In genomic region chr6:69487688-69488087, GRCh38 we compare ENCODE assay signal across 12 cellular contexts.
A peak's percentile ranks its signal among the peaks of the same experiment; 100 is the strongest.
DNase-seq lines count a peak whose midpoint lies in the region; ATAC-seq, FAIRE-seq and TF ChIP-seq lines count a peak whose summit lies in the region.
"Had no signal": no experiment of that assay in that cellular context is flagged by ENCODE, and none has a peak within 500 bp of the region (broad histone marks: within the 10 kb centered on the region; RNA-seq: fewer than 3 reads in every experiment).

No MANE protein-coding gene starts in this region.

- no peak overlapping the region for H3K4me3 ChIP-seq in GM06990 (replicated peaks; ENCODE audit: low read depth, low read length)
- H3K4me3 ChIP-seq in NB4 (ENCODE audit: low read depth, low read length), result no peak overlapping the region
- H3K4me3 ChIP-seq in K562, result no peak overlapping the region

- H3K9me3 ChIP-seq in K562 (replicated peaks; ENCODE audit: control insufficient read depth, insufficient read depth, low read depth, low read length), result no peaks in the 10 kb centered on the region
- H3K9me3 ChIP-seq: neutrophil had no signal

- intact Hi-C loops in K562 (cut with micrococcal nuclease), result no loop called here

- ATAC-seq in K562 (no peak), HG02588 (IDR thresholded peaks at IDR 0.05; ENCODE audit: unreplicated experiment) (no peak)

- no peak overlapping the region for H3K4me2 ChIP-seq in K562 (ENCODE audit: insufficient read depth, low read length)

- no peaks in the 10 kb centered on the region for H4K20me1 ChIP-seq in K562 (replicated peaks; ENCODE audit: control insufficient read depth, insufficient read depth, low read length)

- no peaks in the 10 kb centered on the region for H3K27me3 ChIP-seq in GM06990 (replicated peaks; ENCODE audit: control insufficient read depth, insufficient read depth, low read length)
- H3K27me3 ChIP-seq in K562 (ENCODE audit: control insufficient read depth in 2 of 2, insufficient read depth in 2 of 2, low read length in 2 of 2), result no peaks in the 10 kb centered on the region
- H3K27me3 ChIP-seq: neutrophil had no signal

- no peak for TF ChIP-seq EP300 in K562 (IDR thresholded peaks at IDR 0.05; ENCODE audit: low read length)

- TF ChIP-seq POLR2A in NB4 (IDR thresholded peaks at IDR 0.05; ENCODE audit: extremely low read depth, insufficient read length) (no peak), K562 (conservative IDR thresholded peaks at IDR 0.05) (no peak)

- TF ChIP-seq CTCF in 22Rv1 (IDR thresholded peaks at IDR 0.05), result peak; percentile 69
- TF ChIP-seq CTCF in GM06990 (IDR thresholded peaks at IDR 0.05; ENCODE audit: insufficient read depth, low read length, poor library complexity, severe bottlenecking), result peak; percentile 50
- peak; percentile 46 for TF ChIP-seq CTCF in NB4 (IDR thresholded peaks at IDR 0.05; ENCODE audit: low read depth, low read length)
- peak in 1 of 3 experiments; percentile 47; a peak in 2 of 6 replicates for TF ChIP-seq CTCF in K562 (IDR thresholded peaks at IDR 0.05 in 2 of 3, conservative IDR thresholded peaks at IDR 0.05 in 1 of 3; ENCODE audit: insufficient read depth in 2 of 3, low read depth in 1 of 3, low read length in 3 of 3)

- H3K9ac ChIP-seq in K562 (ENCODE audit: insufficient read depth in 1 of 2, low read depth in 2 of 2, low read length in 2 of 2), result no peak overlapping the region

- CTCF ChIA-PET in K562 (lab: Yijun Ruan, JAX; ENCODE audit: low intra/inter-chr PET ratio), result interaction anchor here (0.6 kb wide), 1 partner anchor 579 kb away, joined by 3 read pairs; no protein-coding TSS in a partner anchor

- H3K9me1 ChIP-seq in K562 (ENCODE audit: control insufficient read depth, insufficient read depth, low read length), result no peaks in the 10 kb centered on the region

- no peak overlapping the region for H2AFZ ChIP-seq in K562 (ENCODE audit: low read depth, low read length)

- no TSS peak for BruUV-seq in K562 (replicated peaks; lab: Mats Ljungman, UMichigan)

- TF ChIP-seq RAD21 in K562 (CRISPR knock-in tag; conservative IDR thresholded peaks at IDR 0.05 in 1 of 2, IDR thresholded peaks at IDR 0.05 in 1 of 2), result peak in 1 of 2 experiments; percentile 52; a peak in 3 of 4 replicates

- no peaks in the 10 kb centered on the region for H3K79me2 ChIP-seq in K562 (ENCODE audit: control insufficient read depth, insufficient read depth, low read length)

- no peak for FAIRE-seq in K562 (lab: Jason Lieb, UNC)
- FAIRE-seq: islet of Langerhans had no signal

- H3K27ac ChIP-seq in 22Rv1 (no peak overlapping the region), K562 (ENCODE audit: extremely low read depth, low read depth, low read length) (no peak overlapping the region)
- H3K27ac ChIP-seq: neutrophil had no signal

- POLR2A ChIA-PET in K562 (lab: Yijun Ruan, JAX), result no interaction called here

- no peaks in the 10 kb centered on the region for H3K36me3 ChIP-seq in GM06990 (ENCODE audit: control insufficient read depth, insufficient read depth, low read length)
- no peaks in the 10 kb centered on the region for H3K36me3 ChIP-seq in K562 (ENCODE audit: control insufficient read depth, insufficient read depth, low read length)
- H3K36me3 ChIP-seq: neutrophil had no signal

- in situ Hi-C loops in K562 (cut with MboI), result no loop called here

- DNase-seq in GM06990 (ENCODE audit: extremely low read depth, insufficient read length), result no peak
- DNase-seq in NB4 (ENCODE audit: low read depth), result peak; percentile 24
- DNase-seq in K562 (ENCODE audit: extremely low read depth in 1 of 4, low spot score in 3 of 4), result peak; percentile 7 to 23 (median 12)
- no peak for DNase-seq in NCI-H2107 treated with DMSO at 0.1 percent for 48 hours (lab: John Stamatoyannopoulos, UW; ENCODE audit: unreplicated experiment)
- DNase-seq in activated effector memory CD4-positive, alpha-beta T cell treated with Interleukin-2 at 50 U/mL for 16 hours, result no peak
- no peak for DNase-seq in NCI-H345 treated with DMSO at 0.1 percent for 48 hours (lab: John Stamatoyannopoulos, UW; ENCODE audit: unreplicated experiment)
- DNase-seq: activated T-cell treated with anti-CD3 and anti-CD28 coated beads, Interleukin-2, amount 50 U/mL, for 1 hour; CD4-positive, alpha-beta memory T cell had no signal

- H3K4me1 ChIP-seq in K562 (replicated peaks in 1 of 2; ENCODE audit: control insufficient read depth in 2 of 2, insufficient read depth in 2 of 2, low read length in 2 of 2), result no peaks in the 10 kb centered on the region

TF ChIP-seq in K562, 482 proteins besides CTCF, POLR2A, EP300 and RAD21:
- TF ChIP-seq GTF2A2 (tag; IDR thresholded peaks at IDR 0.05), result no peak
- TF ChIP-seq ZNF384 (IDR thresholded peaks at IDR 0.05; ENCODE audit: low read depth, low read length), result peak; percentile 9; the same call in 1 of the 2 replicates
TF ChIP-seq in K562: peak in this region for 1.

Comparison
In these comparisons a context has a peak if more than half of its experiments do, and no peak if none do; other contexts are left out.
1. DNase-seq: peak in NB4 (single experiment) and K562 (4 of 4); none in GM06990 (single experiment), NCI-H2107 treated with DMSO at 0.1 percent for 48 hours (single experiment), activated effector memory CD4-positive, alpha-beta T cell treated with Interleukin-2 at 50 U/mL for 16 hours (single experiment) and NCI-H345 treated with DMSO at 0.1 percent for 48 hours (single experiment).